Comparison of ENCODE assay signal across 19 cellular contexts in the genomic region with DNA sequence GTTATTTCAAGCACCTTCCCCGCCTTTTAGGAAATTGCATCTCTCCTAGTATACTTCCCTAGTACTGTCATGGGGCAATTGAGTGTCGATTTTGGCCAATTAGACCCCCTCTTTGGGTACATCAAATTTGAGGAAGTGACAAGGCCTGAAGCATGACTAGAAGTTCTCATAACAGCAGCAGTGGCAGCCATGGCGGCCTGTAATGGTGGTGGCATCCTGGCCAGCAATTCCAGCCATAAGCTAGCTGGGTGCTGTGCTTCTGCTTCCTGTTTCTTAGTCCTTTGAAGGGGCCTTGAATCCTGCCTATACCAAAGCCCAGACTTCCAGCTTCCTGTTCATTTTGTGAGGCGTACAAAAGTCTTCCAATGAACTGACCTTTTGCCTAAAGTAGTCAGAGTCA.
"Had no signal": no experiment of that assay in that cellular context is flagged by ENCODE, and none has a peak within 500 bp of the region (broad histone marks: within the 10 kb centered on the region; RNA-seq: fewer than 3 reads in every experiment).

No MANE protein-coding gene starts in this region.

- H3K27ac Mint-ChIP-seq: activated CD8-positive, alpha-beta memory T cell treated with anti-CD3 and anti-CD28 coated beads, Interleukin-2, amount 10 ng/mL, durations not matched to agents 7 days and 5 days; immature natural killer cell; memory B cell; stimulated activated naive CD8-positive, alpha-beta T cell treated with anti-CD3 and anti-CD28 coated beads, Interleukin-15, amount 100 ng/mL, for 72 hours; WTC11 had no signal

- FAIRE-seq: TTC549 had no signal

- H3K36me3 ChIP-seq: ovary, right lobe of liver, suprapubic skin, transverse colon, uterus had no signal

- H3K4me2 ChIP-seq: smooth muscle cell had no signal

- DNase-seq: activated CD4-positive, alpha-beta memory T cell treated with anti-CD3 and anti-CD28 coated beads, Interleukin-2, amount 10 ng/mL, durations not matched to agents 7 days and 5 days; activated CD4-positive, alpha-beta T cell treated with anti-CD3 and anti-CD28 coated beads for 48 hours; activated CD8-positive, alpha-beta memory T cell treated with anti-CD3 and anti-CD28 coated beads, Interleukin-2, amount 10 ng/mL, durations not matched to agents 7 days and 5 days; activated naive CD4-positive, alpha-beta T cell; body of pancreas; dorsolateral prefrontal cortex; immature natural killer cell; kidney glomerular epithelial cell; ovary; right lobe of liver; stimulated activated CD4-positive, alpha-beta T cell treated with anti-CD3 and anti-CD28 coated beads, Interleukin-4, amount 100 ng/mL, for 1 hour; stimulated activated naive CD8-positive, alpha-beta T cell treated with anti-CD3 and anti-CD28 coated beads, Interleukin-15, amount 100 ng/mL, for 72 hours; transverse colon; uterus had no signal

- H3K9me3 Mint-ChIP-seq: activated CD4-positive, alpha-beta memory T cell treated with anti-CD3 and anti-CD28 coated beads, Interleukin-2, amount 10 ng/mL, durations not matched to agents 7 days and 5 days; immature natural killer cell; memory B cell; stimulated activated naive CD8-positive, alpha-beta T cell treated with anti-CD3 and anti-CD28 coated beads, Interleukin-15, amount 100 ng/mL, for 72 hours; WTC11 had no signal

- H3K9me3 ChIP-seq: body of pancreas, ovary, right lobe of liver, suprapubic skin, transverse colon, uterus had no signal

- H3K4me1 Mint-ChIP-seq: memory B cell had no signal

- H3K27me3 ChIP-seq: body of pancreas, dorsolateral prefrontal cortex, ovary, right lobe of liver, suprapubic skin, transverse colon, uterus had no signal

- H3K4me1 ChIP-seq: body of pancreas, right lobe of liver, suprapubic skin, uterus had no signal

- H3K4me3 ChIP-seq: body of pancreas, dorsolateral prefrontal cortex, ovary, right lobe of liver, smooth muscle cell, suprapubic skin, transverse colon, uterus had no signal

- H3K27ac ChIP-seq: body of pancreas, dorsolateral prefrontal cortex, ovary, right lobe of liver, suprapubic skin, uterus had no signal

- H3K4me3 Mint-ChIP-seq: activated CD4-positive, alpha-beta memory T cell treated with anti-CD3 and anti-CD28 coated beads, Interleukin-2, amount 10 ng/mL, durations not matched to agents 7 days and 5 days; activated CD8-positive, alpha-beta memory T cell treated with anti-CD3 and anti-CD28 coated beads, Interleukin-2, amount 10 ng/mL, durations not matched to agents 7 days and 5 days; memory B cell; stimulated activated naive CD8-positive, alpha-beta T cell treated with anti-CD3 and anti-CD28 coated beads, Interleukin-15, amount 100 ng/mL, for 72 hours; WTC11 had no signal

- H3K36me3 Mint-ChIP-seq: activated CD8-positive, alpha-beta memory T cell treated with anti-CD3 and anti-CD28 coated beads, Interleukin-2, amount 10 ng/mL, durations not matched to agents 7 days and 5 days; immature natural killer cell; memory B cell; WTC11 had no signal

- ATAC-seq: activated CD8-positive, alpha-beta memory T cell treated with anti-CD3 and anti-CD28 coated beads, Interleukin-2, amount 10 ng/mL, durations not matched to agents 7 days and 5 days; body of pancreas; right lobe of liver; stimulated activated naive CD8-positive, alpha-beta T cell treated with anti-CD3 and anti-CD28 coated beads, Interleukin-15, amount 100 ng/mL, for 72 hours; WTC11 had no signal

- H3K27me3 Mint-ChIP-seq: memory B cell had no signal
